In the genomic region with DNA sequence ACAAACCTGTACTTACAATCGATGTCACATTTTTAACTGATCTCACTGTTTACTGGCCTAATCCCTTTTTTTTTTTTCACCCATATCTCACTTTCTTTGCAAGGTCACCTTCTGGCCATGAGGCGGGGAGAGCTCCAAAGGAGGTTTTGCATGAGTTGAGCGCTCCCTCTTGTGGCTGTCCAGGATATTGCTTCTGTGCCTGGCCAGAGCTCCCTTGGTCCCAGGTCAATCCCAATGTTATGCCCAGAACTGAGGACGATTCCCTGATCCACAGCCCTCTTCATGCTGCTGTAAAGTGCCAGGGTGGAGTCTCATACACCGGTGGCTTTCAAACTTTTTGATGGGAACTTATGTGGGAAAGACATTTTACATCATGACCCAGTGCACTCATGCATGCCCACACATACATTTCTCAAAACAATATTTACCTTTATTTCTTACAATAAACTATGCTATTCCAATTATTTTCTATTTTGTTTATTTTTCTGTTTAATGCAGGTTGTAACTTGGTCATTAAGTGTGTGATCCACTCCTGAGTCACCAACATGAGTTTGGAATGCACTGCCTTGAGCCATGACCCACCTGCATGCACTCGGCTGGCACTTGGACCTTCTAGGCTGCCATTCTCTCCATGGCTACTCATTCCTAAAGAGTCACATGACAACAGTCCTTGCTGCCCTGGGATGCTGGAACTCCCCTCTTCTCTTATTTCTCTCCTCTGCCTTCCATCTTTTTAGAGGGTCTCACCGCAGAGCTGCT, we compare ENCODE assay signal across 8 cellular contexts. TPM values are rescaled to one million over a fixed set of nuclear protein-coding genes. Genes with fewer than 3 reads are reported as not detected.
DNase-seq lines count a peak whose midpoint lies in the region; ATAC-seq and TF ChIP-seq lines count a peak whose summit lies in the region.

No MANE protein-coding gene starts in this region.

- H3K4me3 Mint-ChIP-seq in activated T-cell treated with anti-CD3 and anti-CD28 coated beads, Interleukin-2, amount 50 U/mL, for 72 hours = no peak overlapping the region

- no peak overlapping the region for H3K27ac ChIP-seq in Karpas-422 (ENCODE audit: low read length)
- H3K27ac ChIP-seq in Peyer's patch = no peak overlapping the region
- no peak overlapping the region for H3K27ac ChIP-seq in suprapubic skin

- H3K36me3 Mint-ChIP-seq in activated T-cell treated with anti-CD3 and anti-CD28 coated beads, Interleukin-2, amount 50 U/mL, for 72 hours (ENCODE audit: insufficient read depth in 2 of 2) = no peaks in the 10 kb centered on the region

- TF ChIP-seq EP300 in suprapubic skin (IDR thresholded peaks at IDR 0.05) = no peak

- TF ChIP-seq POLR2A in Peyer's patch (IDR thresholded peaks at IDR 0.05) (no peak), suprapubic skin (IDR thresholded peaks at IDR 0.05) (no peak)

- H3K9me3 ChIP-seq in Karpas-422 (ENCODE audit: low read length) = no peaks in the 10 kb centered on the region
- H3K9me3 ChIP-seq in Peyer's patch = no peaks in the 10 kb centered on the region
- H3K9me3 ChIP-seq in suprapubic skin = no peaks in the 10 kb centered on the region

- peak overlapping the region; percentile 20 for H3K4me2 ChIP-seq in Karpas-422 (ENCODE audit: low read depth, low read length, poor library complexity, severe bottlenecking)

- peaks cover 7% of the 10 kb centered on the region for H3K4me1 Mint-ChIP-seq in activated T-cell treated with anti-CD3 and anti-CD28 coated beads, Interleukin-2, amount 50 U/mL, for 72 hours (ENCODE audit: low read depth)

- 30% methylated on average over 7 of the region's 7 CpGs for WGBS in suprapubic skin

- ATAC-seq in GM19351 (IDR thresholded peaks at IDR 0.05; ENCODE audit: unreplicated experiment) = peak; percentile 86
- ATAC-seq in activated T-cell treated with anti-CD3 and anti-CD28 coated beads, Interleukin-2, amount 50 U/mL, for 72 hours (replicated peaks in 1 of 2) = peak; percentile 50 to 58

- no peaks in the 10 kb centered on the region for H3K79me2 ChIP-seq in Karpas-422 (ENCODE audit: low read length)

- peaks cover 4% of the 10 kb centered on the region for H3K4me1 ChIP-seq in Karpas-422 (ENCODE audit: low read length)
- H3K4me1 ChIP-seq in Peyer's patch = no peaks in the 10 kb centered on the region
- H3K4me1 ChIP-seq in suprapubic skin = no peaks in the 10 kb centered on the region

- H4K20me1 ChIP-seq in Karpas-422 (ENCODE audit: insufficient read depth, low read depth, low read length) = no peaks in the 10 kb centered on the region

- H3K36me3 ChIP-seq in Karpas-422 (ENCODE audit: insufficient read depth, low read length) = no peaks in the 10 kb centered on the region
- no peaks in the 10 kb centered on the region for H3K36me3 ChIP-seq in Peyer's patch
- no peaks in the 10 kb centered on the region for H3K36me3 ChIP-seq in suprapubic skin

- no peak overlapping the region for H3K9ac ChIP-seq in Karpas-422 (ENCODE audit: low read length)

- no peak overlapping the region for H3K4me3 ChIP-seq in Karpas-422 (ENCODE audit: low read length)
- no peak overlapping the region for H3K4me3 ChIP-seq in Peyer's patch
- no peak overlapping the region for H3K4me3 ChIP-seq in fibroblast of villous mesenchyme (ENCODE audit: low read depth, low read length)
- no peak overlapping the region for H3K4me3 ChIP-seq in suprapubic skin

- peak; percentile 48 to 87 (median 82) for TF ChIP-seq CTCF in Peyer's patch (IDR thresholded peaks at IDR 0.05)
- TF ChIP-seq CTCF in fibroblast of villous mesenchyme (IDR thresholded peaks at IDR 0.05; ENCODE audit: insufficient read depth, low read depth, low read length) = peak; percentile 97
- TF ChIP-seq CTCF in suprapubic skin (IDR thresholded peaks at IDR 0.05) = peak; percentile 81 to 87

- no peak overlapping the region for H2AFZ ChIP-seq in Karpas-422 (ENCODE audit: low read length)

- no peak overlapping the region for H3K27ac Mint-ChIP-seq in activated T-cell treated with anti-CD3 and anti-CD28 coated beads, Interleukin-2, amount 50 U/mL, for 72 hours

- H3K27me3 ChIP-seq in Karpas-422 (ENCODE audit: low read length) = no peaks in the 10 kb centered on the region; the same call in 1 of the 2 replicates
- no peaks in the 10 kb centered on the region for H3K27me3 ChIP-seq in Peyer's patch
- peaks cover 6% of the 10 kb centered on the region for H3K27me3 ChIP-seq in suprapubic skin

- H3K27me3 Mint-ChIP-seq in activated T-cell treated with anti-CD3 and anti-CD28 coated beads, Interleukin-2, amount 50 U/mL, for 72 hours (ENCODE audit: low read depth) = peaks cover 86% of the 10 kb centered on the region

- no peaks in the 10 kb centered on the region for H3K9me3 Mint-ChIP-seq in activated T-cell treated with anti-CD3 and anti-CD28 coated beads, Interleukin-2, amount 50 U/mL, for 72 hours

- H3K9me2 ChIP-seq in Karpas-422 (replicated peaks; ENCODE audit: insufficient read depth, low read length) = no peaks in the 10 kb centered on the region

- peak; percentile 82 for DNase-seq in AG08396 (ENCODE audit: low spot score)
- peak; percentile 92 for DNase-seq in Karpas-422
- DNase-seq in Peyer's patch = peak; percentile 63 to 86 (median 77)
- peak; percentile 61 to 75 for DNase-seq in activated T-cell treated with anti-CD3 and anti-CD28 coated beads, Interleukin-2, amount 50 U/mL, for 72 hours
- peak; percentile 75 for DNase-seq in fibroblast of villous mesenchyme (ENCODE audit: low read depth)
- peak; percentile 38 for DNase-seq in non-pigmented ciliary epithelial cell (ENCODE audit: low read depth)
- DNase-seq in suprapubic skin (ENCODE audit: low spot score in 2 of 2) = peak; percentile 78 to 86

RNA-seq across cellular contexts. Expression of gene SST, which starts 9.6 kb away (rescaled TPM):
- total RNA-seq in Karpas-422 (2014; rRNA removed; shearing (Covaris generic); ENCODE audit: low replicate concordance) = not detected in 2 replicates
- total RNA-seq in Peyer's patch = 10 to 100 TPM; 15.9 to 97.6 (median 46.5) TPM
- total RNA-seq in activated T-cell treated with anti-CD3 and anti-CD28 coated beads, Interleukin-2, amount 50 U/mL, for 72 hours = not detected
- total RNA-seq in fibroblast of villous mesenchyme = not detected in 2 replicates
- 1 to 10 TPM in 1 of 4 donors, not detected in 3; 4.8 TPM for total RNA-seq in suprapubic skin

RNA-seq across cellular contexts. Expression of gene RTP2, which starts 22.5 kb away (rescaled TPM):
- total RNA-seq in Karpas-422 (2014; rRNA removed; shearing (Covaris generic); ENCODE audit: low replicate concordance) = not detected in 2 replicates
- total RNA-seq in Peyer's patch (not detected), fibroblast of villous mesenchyme (not detected in 2 replicates), suprapubic skin (not detected)
- total RNA-seq in activated T-cell treated with anti-CD3 and anti-CD28 coated beads, Interleukin-2, amount 50 U/mL, for 72 hours = not detected

Comparison
In these comparisons a context has a peak if more than half of its experiments do, and no peak if none do; other contexts are left out.
1. DNase-seq: peak in every context shown above with its lines; median percentile 92 in Karpas-422; 82 in AG08396; 82 in suprapubic skin; 77 in Peyer's patch; 75 in fibroblast of villous mesenchyme; 68 in activated T-cell treated with anti-CD3 and anti-CD28 coated beads, Interleukin-2, amount 50 U/mL, for 72 hours; 38 in non-pigmented ciliary epithelial cell.